In the genomic region with DNA sequence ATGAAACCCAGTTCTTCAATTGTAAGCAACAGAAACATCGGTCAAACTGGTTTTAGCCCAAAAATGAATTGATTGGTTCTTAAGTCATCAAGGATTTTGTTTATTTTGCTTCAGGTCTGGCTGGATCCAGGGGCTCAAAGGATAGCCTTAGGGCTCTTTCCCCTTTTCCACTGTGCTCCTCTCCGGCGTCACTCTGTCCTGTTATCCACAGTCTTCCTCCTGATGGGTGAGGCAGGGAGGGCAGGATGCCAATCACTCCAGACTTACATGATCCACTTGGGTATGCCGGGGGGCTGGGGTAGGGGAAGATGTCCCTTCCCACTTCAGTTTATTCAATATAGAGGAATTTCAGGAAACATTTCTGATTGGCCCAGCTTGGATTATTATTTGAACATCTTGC, we compare ENCODE assay signal across 17 cellular contexts.
"Had no signal": no experiment of that assay in that cellular context is flagged by ENCODE, and none has a peak within 500 bp of the region (broad histone marks: within the 10 kb centered on the region; RNA-seq: fewer than 3 reads in every experiment).

No MANE protein-coding gene starts in this region.

- H3K4me1 Mint-ChIP-seq: activated CD4-positive, alpha-beta T cell treated with anti-CD3 and anti-CD28 coated beads for 36 hours; activated CD8-positive, alpha-beta memory T cell treated with anti-CD3 and anti-CD28 coated beads, Interleukin-2, amount 10 ng/mL, durations not matched to agents 7 days and 5 days; central memory CD8-positive, alpha-beta T cell; naive B cell had no signal

- ATAC-seq: activated CD4-positive, alpha-beta T cell treated with anti-CD3 and anti-CD28 coated beads for 36 hours; activated CD8-positive, alpha-beta memory T cell treated with anti-CD3 and anti-CD28 coated beads, Interleukin-2, amount 10 ng/mL, durations not matched to agents 7 days and 5 days; left ventricle myocardium superior; mucosa of descending colon; pancreas; sciatic nerve had no signal

- H3K27ac Mint-ChIP-seq: activated CD4-positive, alpha-beta memory T cell treated with anti-CD3 and anti-CD28 coated beads, Interleukin-2, amount 10 ng/mL, durations not matched to agents 7 days and 5 days; activated CD4-positive, alpha-beta T cell treated with anti-CD3 and anti-CD28 coated beads for 36 hours; activated CD8-positive, alpha-beta memory T cell treated with anti-CD3 and anti-CD28 coated beads, Interleukin-2, amount 10 ng/mL, durations not matched to agents 7 days and 5 days; activated T-helper 2 cell treated with anti-CD3 and anti-CD28 coated beads, Interferon-gamma antibody, Interleukin-2, Interleukin-4, amounts not matched to agents 10 μg/mL and 5 μg/mL and 100 μg/mL, durations not matched to agents 14 hours and 24 hours and 36 hours; T-helper 2 cell treated with Interferon-gamma antibody and Interleukin-4, amounts not matched to agents 5 μg/mL and 100 μg/mL, for 36 hours had no signal

- H3K4me3 Mint-ChIP-seq: activated CD4-positive, alpha-beta memory T cell treated with anti-CD3 and anti-CD28 coated beads, Interleukin-2, amount 10 ng/mL, durations not matched to agents 7 days and 5 days; activated CD4-positive, alpha-beta T cell treated with anti-CD3 and anti-CD28 coated beads for 36 hours; activated CD8-positive, alpha-beta memory T cell treated with anti-CD3 and anti-CD28 coated beads, Interleukin-2, amount 10 ng/mL, durations not matched to agents 7 days and 5 days; brain; central memory CD8-positive, alpha-beta T cell; naive B cell; T-helper 2 cell treated with Interferon-gamma antibody and Interleukin-4, amounts not matched to agents 5 μg/mL and 100 μg/mL, for 36 hours had no signal

- DNase-seq: activated CD4-positive, alpha-beta memory T cell treated with anti-CD3 and anti-CD28 coated beads, Interleukin-2, amount 10 ng/mL, durations not matched to agents 7 days and 5 days; activated CD4-positive, alpha-beta T cell treated with anti-CD3 and anti-CD28 coated beads for 36 hours; activated CD8-positive, alpha-beta memory T cell treated with anti-CD3 and anti-CD28 coated beads, Interleukin-2, amount 10 ng/mL, durations not matched to agents 7 days and 5 days; activated T-cell treated with anti-CD3 and anti-CD28 coated beads, Interleukin-2, amount 50 U/mL, for 1 hour; effector CD4-positive, alpha-beta T cell; left ventricle myocardium superior; mucosa of descending colon; naive B cell; SK-N-SH; stimulated activated CD8-positive, alpha-beta memory T cell treated with anti-CD3 and anti-CD28 coated beads, Interleukin-4, amount 100 ng/mL, for 48 hours; stimulated activated naive CD4-positive, alpha-beta T cell treated with Interleukin-2 at 50 U/mL for 16 hours had no signal

- H3K9me3 Mint-ChIP-seq: activated CD4-positive, alpha-beta memory T cell treated with anti-CD3 and anti-CD28 coated beads, Interleukin-2, amount 10 ng/mL, durations not matched to agents 7 days and 5 days; activated T-helper 2 cell treated with anti-CD3 and anti-CD28 coated beads, Interferon-gamma antibody, Interleukin-2, Interleukin-4, amounts not matched to agents 10 μg/mL and 5 μg/mL and 100 μg/mL, durations not matched to agents 14 hours and 24 hours and 36 hours; brain; central memory CD8-positive, alpha-beta T cell; naive B cell; T-helper 2 cell treated with Interferon-gamma antibody and Interleukin-4, amounts not matched to agents 5 μg/mL and 100 μg/mL, for 36 hours had no signal

- H3K27me3 Mint-ChIP-seq: activated CD4-positive, alpha-beta memory T cell treated with anti-CD3 and anti-CD28 coated beads, Interleukin-2, amount 10 ng/mL, durations not matched to agents 7 days and 5 days; activated CD4-positive, alpha-beta T cell treated with anti-CD3 and anti-CD28 coated beads for 36 hours; activated CD8-positive, alpha-beta memory T cell treated with anti-CD3 and anti-CD28 coated beads, Interleukin-2, amount 10 ng/mL, durations not matched to agents 7 days and 5 days; brain; central memory CD8-positive, alpha-beta T cell; naive B cell had no signal
